Comparison of ENCODE assay signal across 11 cellular contexts in genomic region chr13:40272776-40273139, GRCh38.
A peak's percentile ranks its signal among the peaks of the same experiment; 100 is the strongest.
DNase-seq lines count a peak whose midpoint lies in the region; TF ChIP-seq lines count a peak whose summit lies in the region.
"Had no signal": no experiment of that assay in that cellular context is flagged by ENCODE, and none has a peak within 500 bp of the region (broad histone marks: within the 10 kb centered on the region; RNA-seq: fewer than 3 reads in every experiment).

No MANE protein-coding gene starts in this region.

- H3F3A ChIP-seq in smooth muscle cell (ENCODE audit: low read depth), result no peaks in the 10 kb centered on the region

- 76 to 78% methylated on average over 4 of the region's 4 CpGs for WGBS in esophagus, 2 donors
- WGBS in smooth muscle cell (ENCODE audit: low lambda C conversion rate), result 87% methylated on average over 4 of the region's 4 CpGs

- H3K27me3 ChIP-seq in esophagus (ENCODE audit: control insufficient read depth in 1 of 2, insufficient read depth in 2 of 2, low read length in 2 of 2), result no peaks in the 10 kb centered on the region
- H3K27me3 ChIP-seq in smooth muscle cell (ENCODE audit: low read depth), result no peaks in the 10 kb centered on the region

- no peaks in the 10 kb centered on the region for H3K79me2 ChIP-seq in smooth muscle cell (ENCODE audit: low read depth)

- H4K20me1 ChIP-seq in smooth muscle cell (ENCODE audit: low read depth), result no peaks in the 10 kb centered on the region

- no peak overlapping the region for H2AFZ ChIP-seq in smooth muscle cell (ENCODE audit: low read depth)

- H3K4me3 ChIP-seq in esophagus (ENCODE audit: low read depth in 1 of 2, low read length in 2 of 2) (no peak overlapping the region), smooth muscle cell (no peak overlapping the region)

- H3K27ac ChIP-seq in esophagus (ENCODE audit: low read depth in 2 of 2, low read length in 1 of 2), result peak overlapping the region; percentile 58 to 81
- H3K27ac ChIP-seq in smooth muscle cell (ENCODE audit: low read depth), result peak overlapping the region; percentile 11
- H3K27ac ChIP-seq: 22Rv1 had no signal

- no peak overlapping the region for H3K4me2 ChIP-seq in smooth muscle cell

- DNase-seq in DMS 273 (lab: John Stamatoyannopoulos, UW; ENCODE audit: unreplicated experiment) (peak; percentile 4), DMS 273 treated with DMSO at 0.1 percent for 48 hours (lab: John Stamatoyannopoulos, UW) (no peak), RPMI7951 (ENCODE audit: low read depth) (peak; percentile 21), smooth muscle cell (lab: John Stamatoyannopoulos, UW; ENCODE audit: unreplicated experiment) (no peak), RKO (ENCODE audit: low spot score) (no peak), HCEC 1CT (no peak), islet precursor cell (no peak)
- DNase-seq: NCI-H2171 treated with DMSO at 0.1 percent for 48 hours, SIG-M5 had no signal

- H3K9me3 ChIP-seq in esophagus (ENCODE audit: control insufficient read depth in 2 of 2, insufficient read depth in 1 of 2, low read depth in 1 of 2, low read length in 1 of 2) (no peaks in the 10 kb centered on the region), smooth muscle cell (replicated peaks; ENCODE audit: low read depth) (no peaks in the 10 kb centered on the region)

- H3K36me3 ChIP-seq in esophagus (ENCODE audit: control insufficient read depth in 2 of 2, insufficient read depth in 2 of 2, low read length in 1 of 2), result no peaks in the 10 kb centered on the region
- H3K36me3 ChIP-seq in smooth muscle cell (ENCODE audit: low read depth), result no peaks in the 10 kb centered on the region

- H3K4me1 ChIP-seq in esophagus (ENCODE audit: control insufficient read depth in 2 of 2, insufficient read depth in 2 of 2, low read length in 1 of 2) (peaks cover 2 to 6% of the 10 kb centered on the region in 2 donors), smooth muscle cell (ENCODE audit: low read depth) (no peaks in the 10 kb centered on the region)

- no peak overlapping the region for H3K9ac ChIP-seq in smooth muscle cell (ENCODE audit: low read depth)

- TF ChIP-seq CTCF in smooth muscle cell (IDR thresholded peaks at IDR 0.05; ENCODE audit: borderline replicate concordance, insufficient read depth, poor library complexity, severe bottlenecking), result no peak

Comparison
In these comparisons a context has a peak if more than half of its experiments do, and no peak if none do; other contexts are left out.
1. DNase-seq: peak in DMS 273 (single experiment) and RPMI7951 (single experiment); none in DMS 273 treated with DMSO at 0.1 percent for 48 hours (single experiment), smooth muscle cell (single experiment), RKO (single experiment), HCEC 1CT (single experiment) and islet precursor cell (single experiment).